In the genomic region with DNA sequence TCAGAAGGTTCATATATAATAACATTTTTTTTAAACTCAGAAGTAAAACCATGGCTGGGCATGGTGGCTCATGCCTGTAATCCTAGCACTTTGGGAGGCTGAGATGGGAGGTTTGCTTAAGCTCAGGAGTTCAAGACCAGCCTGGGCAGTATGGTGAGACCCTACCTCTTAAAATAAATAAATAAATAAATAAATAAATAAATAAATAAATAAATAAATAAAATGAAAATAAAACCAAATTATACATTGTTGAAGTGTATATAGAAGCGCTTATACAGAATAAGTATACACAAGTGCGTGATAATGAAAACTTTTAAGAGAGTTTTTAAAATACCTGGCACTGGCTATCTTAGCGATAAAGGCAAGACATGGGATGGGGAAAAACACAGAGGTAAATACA, we compare ENCODE assay signal across 2 cellular contexts.
TF ChIP-seq lines count a peak whose summit lies in the region.

No MANE protein-coding gene starts in this region.

TF ChIP-seq in SK-N-SH, 30 proteins besides CTCF, POLR2A, EP300 and RAD21 (continued from another document):
- TF ChIP-seq, protein P1, sequence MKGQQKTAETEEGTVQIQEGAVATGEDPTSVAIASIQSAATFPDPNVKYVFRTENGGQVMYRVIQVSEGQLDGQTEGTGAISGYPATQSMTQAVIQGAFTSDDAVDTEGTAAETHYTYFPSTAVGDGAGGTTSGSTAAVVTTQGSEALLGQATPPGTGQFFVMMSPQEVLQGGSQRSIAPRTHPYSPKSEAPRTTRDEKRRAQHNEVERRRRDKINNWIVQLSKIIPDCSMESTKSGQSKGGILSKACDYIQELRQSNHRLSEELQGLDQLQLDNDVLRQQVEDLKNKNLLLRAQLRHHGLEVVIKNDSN (IDR thresholded peaks at IDR 0.05; ENCODE audit: borderline replicate concordance, low read depth) = no peak
- no peak for TF ChIP-seq CHD2 (IDR thresholded peaks at IDR 0.05; ENCODE audit: low read length, partially characterized antibody)
TF ChIP-seq in SK-N-SH: peak in this region for 0.

TF ChIP-seq in SK-N-SH treated with all-trans-retinoic acid at 6 μM for 48 hours, 23 proteins besides CTCF, POLR2A, EP300 and RAD21 (continued from another document):
- TF ChIP-seq PPARA (CRISPR knock-in tag; IDR thresholded peaks at IDR 0.05; ENCODE audit: borderline replicate concordance) (no peak), RARB (CRISPR knock-in tag; IDR thresholded peaks at IDR 0.05) (no peak), ZNF565 (CRISPR knock-in tag; conservative IDR thresholded peaks at IDR 0.05; ENCODE audit: low read depth) (no peak), ZFP3 (CRISPR knock-in tag; IDR thresholded peaks at IDR 0.05) (no peak), ZNF8 (CRISPR knock-in tag; IDR thresholded peaks at IDR 0.05) (no peak), ESRRG (CRISPR knock-in tag; IDR thresholded peaks at IDR 0.05) (no peak), GLIS3 (CRISPR knock-in tag; IDR thresholded peaks at IDR 0.05) (no peak)
- TF ChIP-seq, protein P2, sequence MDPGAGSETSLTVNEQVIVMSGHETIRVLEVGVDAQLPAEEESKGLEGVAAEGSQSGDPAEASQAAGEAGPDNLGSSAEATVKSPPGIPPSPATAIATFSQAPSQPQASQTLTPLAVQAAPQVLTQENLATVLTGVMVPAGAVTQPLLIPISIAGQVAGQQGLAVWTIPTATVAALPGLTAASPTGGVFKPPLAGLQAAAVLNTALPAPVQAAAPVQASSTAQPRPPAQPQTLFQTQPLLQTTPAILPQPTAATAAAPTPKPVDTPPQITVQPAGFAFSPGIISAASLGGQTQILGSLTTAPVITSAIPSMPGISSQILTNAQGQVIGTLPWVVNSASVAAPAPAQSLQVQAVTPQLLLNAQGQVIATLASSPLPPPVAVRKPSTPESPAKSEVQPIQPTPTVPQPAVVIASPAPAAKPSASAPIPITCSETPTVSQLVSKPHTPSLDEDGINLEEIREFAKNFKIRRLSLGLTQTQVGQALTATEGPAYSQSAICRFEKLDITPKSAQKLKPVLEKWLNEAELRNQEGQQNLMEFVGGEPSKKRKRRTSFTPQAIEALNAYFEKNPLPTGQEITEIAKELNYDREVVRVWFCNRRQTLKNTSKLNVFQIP (CRISPR knock-in tag; IDR thresholded peaks at IDR 0.05; ENCODE audit: borderline replicate concordance, low read depth) = no peak
